ENCODE assay signal across 20 cellular contexts in the genomic region with DNA sequence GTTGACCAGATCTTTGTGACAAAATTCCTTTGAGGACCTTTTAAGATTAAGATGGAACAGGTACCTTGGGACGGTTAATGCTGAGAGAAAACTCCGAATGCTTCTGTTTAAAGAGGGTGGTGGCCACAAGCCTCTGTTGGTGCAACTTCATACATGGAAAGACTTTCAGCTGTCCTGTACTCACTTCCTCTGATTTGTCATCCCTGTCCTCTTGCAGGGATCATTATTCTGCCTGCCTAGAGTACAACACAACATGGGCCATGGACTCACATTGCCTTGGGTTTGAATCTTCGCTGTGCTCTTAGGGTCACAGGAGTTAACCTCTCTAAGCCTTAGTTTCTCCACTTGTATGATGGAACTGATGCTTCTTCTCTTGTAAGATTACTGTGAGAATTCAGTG.
DNase-seq lines count a peak whose midpoint lies in the region; ATAC-seq and TF ChIP-seq lines count a peak whose summit lies in the region.
"Had no signal": no experiment of that assay in that cellular context is flagged by ENCODE, and none has a peak within 500 bp of the region (broad histone marks: within the 10 kb centered on the region; RNA-seq: fewer than 3 reads in every experiment).

No MANE protein-coding gene starts in this region.

- no peaks in the 10 kb centered on the region for H3K27me3 Mint-ChIP-seq in activated naive CD4-positive, alpha-beta T cell treated with anti-CD3 and anti-CD28 coated beads, Interleukin-2, amount 10 ng/mL, durations not matched to agents 7 days and 5 days
- no peaks in the 10 kb centered on the region for H3K27me3 Mint-ChIP-seq in activated naive CD4-positive, alpha-beta T cell treated with anti-CD3 and anti-CD28 coated beads for 36 hours (ENCODE audit: low read depth)
- no peaks in the 10 kb centered on the region for H3K27me3 Mint-ChIP-seq in activated CD4-positive, alpha-beta memory T cell treated with anti-CD3 and anti-CD28 coated beads, Interleukin-2, amount 10 ng/mL, durations not matched to agents 7 days and 5 days
- H3K27me3 Mint-ChIP-seq: activated naive CD8-positive, alpha-beta T cell had no signal

- POLR2A ChIA-PET in activated CD4-positive, alpha-beta memory T cell treated with anti-CD3 and anti-CD28 coated beads, Interleukin-2, amount 10 ng/mL, durations not matched to agents 7 days and 5 days (lab: Charles Lee), result interaction anchor here (1.7 to 8.8 kb wide), 8 partner anchors 10 to 137 kb away, joined by 6 to 100 read pairs (median 22); partner anchors contain the start of genes CC2D2B, ENTPD1 and TCTN3

- H3K9me3 Mint-ChIP-seq in activated naive CD4-positive, alpha-beta T cell treated with anti-CD3 and anti-CD28 coated beads, Interleukin-2, amount 10 ng/mL, durations not matched to agents 7 days and 5 days, result no peaks in the 10 kb centered on the region
- H3K9me3 Mint-ChIP-seq in activated naive CD4-positive, alpha-beta T cell treated with anti-CD3 and anti-CD28 coated beads for 36 hours, result no peaks in the 10 kb centered on the region
- H3K9me3 Mint-ChIP-seq in activated CD4-positive, alpha-beta memory T cell treated with anti-CD3 and anti-CD28 coated beads, Interleukin-2, amount 10 ng/mL, durations not matched to agents 7 days and 5 days, result peaks cover 3% of the 10 kb centered on the region

- H3K4me1 Mint-ChIP-seq in activated naive CD4-positive, alpha-beta T cell treated with anti-CD3 and anti-CD28 coated beads, Interleukin-2, amount 10 ng/mL, durations not matched to agents 7 days and 5 days, result peaks cover 25% of the 10 kb centered on the region
- H3K4me1 Mint-ChIP-seq in activated naive CD4-positive, alpha-beta T cell treated with anti-CD3 and anti-CD28 coated beads for 36 hours (ENCODE audit: low read depth), result no peaks in the 10 kb centered on the region
- H3K4me1 Mint-ChIP-seq in activated CD4-positive, alpha-beta memory T cell treated with anti-CD3 and anti-CD28 coated beads, Interleukin-2, amount 10 ng/mL, durations not matched to agents 7 days and 5 days, result peaks cover 63% of the 10 kb centered on the region

- H3K27me3 ChIP-seq in esophagus squamous epithelium (no peaks in the 10 kb centered on the region), psoas muscle (ENCODE audit: insufficient read depth in 3 of 3, low read length in 2 of 3) (no peaks in the 10 kb centered on the region), tibial artery (no peaks in the 10 kb centered on the region)
- H3K27me3 ChIP-seq: SJCRH30 had no signal

- ATAC-seq in psoas muscle (no peak), HG03520 (IDR thresholded peaks at IDR 0.05; ENCODE audit: unreplicated experiment) (no peak)
- ATAC-seq: A549, Panc1 had no signal

- H3K36me3 Mint-ChIP-seq in activated naive CD4-positive, alpha-beta T cell treated with anti-CD3 and anti-CD28 coated beads, Interleukin-2, amount 10 ng/mL, durations not matched to agents 7 days and 5 days, result no peaks in the 10 kb centered on the region
- no peaks in the 10 kb centered on the region for H3K36me3 Mint-ChIP-seq in activated naive CD4-positive, alpha-beta T cell treated with anti-CD3 and anti-CD28 coated beads for 36 hours (ENCODE audit: low read depth)
- peaks cover 52% of the 10 kb centered on the region for H3K36me3 Mint-ChIP-seq in activated CD4-positive, alpha-beta memory T cell treated with anti-CD3 and anti-CD28 coated beads, Interleukin-2, amount 10 ng/mL, durations not matched to agents 7 days and 5 days (ENCODE audit: low read depth)
- H3K36me3 Mint-ChIP-seq: activated naive CD8-positive, alpha-beta T cell had no signal

- peaks cover 0 to 48% (median 17%) of the 10 kb centered on the region in 3 donors for H3K4me1 ChIP-seq in esophagus squamous epithelium
- H3K4me1 ChIP-seq in psoas muscle, result no peaks in the 10 kb centered on the region
- H3K4me1 ChIP-seq in tibial artery, result peaks cover 0 to 29% (median 10%) of the 10 kb centered on the region in 4 donors
- H3K4me1 ChIP-seq: A549, SJCRH30 had no signal

- no peak for TF ChIP-seq CTCF in esophagus squamous epithelium (IDR thresholded peaks at IDR 0.05)
- no peak for TF ChIP-seq CTCF in psoas muscle (IDR thresholded peaks at IDR 0.05)
- TF ChIP-seq CTCF in tibial artery (IDR thresholded peaks at IDR 0.05), result no peak

- peak overlapping the region; percentile 49 for H3K4me3 Mint-ChIP-seq in activated naive CD4-positive, alpha-beta T cell treated with anti-CD3 and anti-CD28 coated beads, Interleukin-2, amount 10 ng/mL, durations not matched to agents 7 days and 5 days
- H3K4me3 Mint-ChIP-seq in activated naive CD4-positive, alpha-beta T cell treated with anti-CD3 and anti-CD28 coated beads for 36 hours, result no peak overlapping the region
- peak overlapping the region; percentile 76 for H3K4me3 Mint-ChIP-seq in activated CD4-positive, alpha-beta memory T cell treated with anti-CD3 and anti-CD28 coated beads, Interleukin-2, amount 10 ng/mL, durations not matched to agents 7 days and 5 days
- H3K4me3 Mint-ChIP-seq: activated naive CD8-positive, alpha-beta T cell had no signal

- no peak for TF ChIP-seq POLR2A in esophagus squamous epithelium (IDR thresholded peaks at IDR 0.05)

- WGBS in esophagus squamous epithelium, 2 donors, result 70 to 84% methylated on average over 3 of the region's 3 CpGs
- 94 to 96% (median 95%) methylated on average over 3 of the region's 3 CpGs for WGBS in psoas muscle, 3 donors

- peak overlapping the region; percentile 94 for H3K27ac Mint-ChIP-seq in activated naive CD4-positive, alpha-beta T cell treated with anti-CD3 and anti-CD28 coated beads, Interleukin-2, amount 10 ng/mL, durations not matched to agents 7 days and 5 days
- H3K27ac Mint-ChIP-seq in activated naive CD4-positive, alpha-beta T cell treated with anti-CD3 and anti-CD28 coated beads for 36 hours, result no peak overlapping the region
- peak overlapping the region; percentile 99 for H3K27ac Mint-ChIP-seq in activated CD4-positive, alpha-beta memory T cell treated with anti-CD3 and anti-CD28 coated beads, Interleukin-2, amount 10 ng/mL, durations not matched to agents 7 days and 5 days
- H3K27ac Mint-ChIP-seq: activated naive CD8-positive, alpha-beta T cell had no signal

- no peak for DNase-seq in activated naive CD4-positive, alpha-beta T cell treated with anti-CD3 and anti-CD28 coated beads, Interleukin-2, amount 10 ng/mL, durations not matched to agents 7 days and 5 days
- no peak for DNase-seq in activated naive CD4-positive, alpha-beta T cell treated with anti-CD3 and anti-CD28 coated beads for 36 hours
- DNase-seq in activated CD4-positive, alpha-beta memory T cell treated with anti-CD3 and anti-CD28 coated beads, Interleukin-2, amount 10 ng/mL, durations not matched to agents 7 days and 5 days, result no peak
- DNase-seq in esophagus squamous epithelium (lab: John Stamatoyannopoulos, UW) (no peak), RKO (ENCODE audit: low spot score) (no peak), psoas muscle (no peak), tibial artery (no peak)
- DNase-seq: activated T-cell treated with anti-CD3 and anti-CD28 coated beads, Interleukin-2, amount 50 U/mL, for 1 hour; Calu3; kidney; NCI-H1105 treated with DMSO at 0.1 percent for 48 hours; retina; SJCRH30; stimulated activated CD4-positive, alpha-beta T cell treated with anti-CD3 and anti-CD28 coated beads, Interleukin-4, amount 100 ng/mL, for 1 hour; trophoblast cell had no signal

- H3K4me3 ChIP-seq in esophagus squamous epithelium, result no peak overlapping the region
- no peak overlapping the region for H3K4me3 ChIP-seq in psoas muscle
- H3K4me3 ChIP-seq in tibial artery, result no peak overlapping the region
- H3K4me3 ChIP-seq: A549, lung, SJCRH30 had no signal

- intact Hi-C loops in activated naive CD4-positive, alpha-beta T cell treated with anti-CD3 and anti-CD28 coated beads for 36 hours (cut with micrococcal nuclease), result no loop called here
- intact Hi-C loops in esophagus squamous epithelium (cut with DNase I) (no loop called here), psoas muscle (cut with DNase I) (no loop called here), tibial artery (cut with DNase I; ENCODE audit: low total_unique reads) (no loop called here)

- H3K27ac ChIP-seq in esophagus squamous epithelium, result peak overlapping the region in 3 of 4 donors; percentile 70 to 86 (median 73)
- no peak overlapping the region for H3K27ac ChIP-seq in psoas muscle
- H3K27ac ChIP-seq in tibial artery, result no peak overlapping the region
- H3K27ac ChIP-seq: A549, SJCRH30 had no signal

- CTCF ChIA-PET in activated naive CD4-positive, alpha-beta T cell treated with anti-CD3 and anti-CD28 coated beads, Interleukin-2, amount 10 ng/mL, durations not matched to agents 7 days and 5 days (lab: Charles Lee), result interaction anchor here (1.9 to 2.6 kb wide), 2 partner anchors 11 to 12 kb away, joined by 4 to 12 read pairs; no protein-coding TSS in a partner anchor
- CTCF ChIA-PET in activated naive CD4-positive, alpha-beta T cell treated with anti-CD3 and anti-CD28 coated beads for 36 hours (lab: Charles Lee), result interaction anchor here (4.8 kb wide), 1 partner anchor 10 kb away, joined by 23 read pairs; no protein-coding TSS in a partner anchor
- CTCF ChIA-PET in activated CD4-positive, alpha-beta memory T cell treated with anti-CD3 and anti-CD28 coated beads, Interleukin-2, amount 10 ng/mL, durations not matched to agents 7 days and 5 days (lab: Charles Lee), result interaction anchor here (2.1 to 4.7 kb wide), 3 partner anchors 10 to 136 kb away, joined by 10 to 52 read pairs (median 24); partner anchors contain the start of gene TCTN3

- H3K9me3 ChIP-seq in esophagus squamous epithelium (no peaks in the 10 kb centered on the region), psoas muscle (no peaks in the 10 kb centered on the region), tibial artery (no peaks in the 10 kb centered on the region)
- H3K9me3 ChIP-seq: A549, SJCRH30 had no signal

- no peaks in the 10 kb centered on the region for H3K36me3 ChIP-seq in esophagus squamous epithelium
- no peaks in the 10 kb centered on the region for H3K36me3 ChIP-seq in psoas muscle (ENCODE audit: insufficient read depth in 1 of 2, low read depth in 1 of 2)
- H3K36me3 ChIP-seq in tibial artery, result peaks cover 0 to 2% (median 0%) of the 10 kb centered on the region in 3 donors
- H3K36me3 ChIP-seq: SJCRH30 had no signal

Comparison
In these comparisons a context has a peak if more than half of its experiments do, and no peak if none do; other contexts are left out.
1. H3K27ac ChIP-seq: peak in esophagus squamous epithelium (3 of 4); none in psoas muscle (single experiment) and tibial artery (0 of 2).